ENCODE assay signal across 8 cellular contexts in the genomic region with DNA sequence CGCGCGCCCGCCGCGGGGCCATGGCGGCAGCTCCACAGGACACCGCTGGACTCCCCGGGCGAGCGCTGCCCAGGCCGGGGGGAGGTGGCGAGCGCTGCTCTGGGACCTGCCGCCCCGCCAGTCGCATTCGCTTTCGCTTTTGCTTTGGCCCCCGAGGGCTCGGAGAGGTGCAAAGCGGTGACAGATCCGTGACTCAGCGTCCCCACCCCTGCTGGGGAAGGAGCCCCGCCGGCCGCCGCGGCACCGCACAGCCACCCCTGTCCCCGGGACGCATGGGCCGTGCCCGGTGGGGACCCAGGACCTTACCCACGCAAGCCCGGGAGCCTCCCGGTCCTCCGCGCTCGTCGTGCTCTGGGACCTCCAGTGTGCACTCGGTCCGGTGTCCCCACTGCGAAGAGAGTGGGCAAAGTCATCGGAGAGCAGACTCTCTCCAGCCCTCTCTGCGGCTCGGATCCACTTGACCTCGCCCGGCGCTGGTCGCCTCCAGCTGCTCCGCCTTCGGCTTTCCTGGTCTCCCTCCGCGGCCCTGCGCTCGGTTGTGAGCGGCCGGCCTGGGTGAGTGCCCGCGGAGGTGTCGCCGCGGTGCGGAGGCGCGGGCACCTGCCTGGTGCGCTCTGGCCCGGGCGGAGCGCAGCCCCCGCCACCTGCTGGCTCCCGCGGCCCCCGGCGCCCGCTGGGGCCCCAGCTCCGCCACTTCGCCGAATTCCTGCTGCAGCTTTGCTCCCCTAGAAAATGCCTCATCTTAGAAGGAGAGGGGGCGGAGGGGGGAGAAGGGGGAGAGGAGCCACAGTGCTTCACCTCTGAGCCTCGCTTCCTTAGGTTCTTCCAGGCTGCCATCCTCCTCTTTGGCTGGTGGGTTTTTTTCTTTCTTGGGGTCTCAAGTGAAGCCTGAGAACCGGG. TPM values are rescaled to one million over a fixed set of nuclear protein-coding genes. Genes with fewer than 3 reads are reported as not detected.
A peak's percentile ranks its signal among the peaks of the same experiment; 100 is the strongest.
DNase-seq lines count a peak whose midpoint lies in the region; ATAC-seq, FAIRE-seq and TF ChIP-seq lines count a peak whose summit lies in the region.

Gene IL15RA, minus strand, starts transcription at position 73 of the 900 bp plus-strand sequence. Its CDS starts 51 bp downstream, at position 22.

- DNase-seq in CD4-positive, alpha-beta T cell, result peak; percentile 61 to 84 (median 72)
- DNase-seq in Right ventricle myocardium superior (peak; percentile 83), progenitor cell of endocrine pancreas (ENCODE audit: low spot score, unreplicated experiment) (peak; percentile 47), urothelium cell line (ENCODE audit: low spot score) (peak; percentile 73)

- H3K9me3 Mint-ChIP-seq in CD4-positive, alpha-beta T cell, result no peaks in the 10 kb centered on the region
- H3K9me3 Mint-ChIP-seq in activated naive CD4-positive, alpha-beta T cell treated with anti-CD3 and anti-CD28 coated beads, Interleukin-2, amount 50 U/mL, for 24 hours, result no peaks in the 10 kb centered on the region
- peaks cover 4% of the 10 kb centered on the region for H3K9me3 Mint-ChIP-seq in progenitor cell of endocrine pancreas (ENCODE audit: low read depth)

- H3K9me3 ChIP-seq in CD4-positive, alpha-beta T cell (ENCODE audit: control insufficient read depth, low read length), result no peaks in the 10 kb centered on the region

- TF ChIP-seq CTCF in CD4-positive, alpha-beta T cell (IDR thresholded peaks at IDR 0.05), result no peak
- peak; percentile 18 for TF ChIP-seq CTCF in progenitor cell of endocrine pancreas (IDR thresholded peaks at IDR 0.05; ENCODE audit: unreplicated experiment)

- no peaks in the 10 kb centered on the region for H3K27me3 Mint-ChIP-seq in CD4-positive, alpha-beta T cell
- H3K27me3 Mint-ChIP-seq in activated naive CD4-positive, alpha-beta T cell treated with anti-CD3 and anti-CD28 coated beads, Interleukin-2, amount 50 U/mL, for 24 hours, result no peaks in the 10 kb centered on the region
- H3K27me3 Mint-ChIP-seq in progenitor cell of endocrine pancreas, result peaks cover 45% of the 10 kb centered on the region

- POLR2A ChIA-PET in CD4-positive, alpha-beta T cell (lab: Charles Lee), result interaction anchor here (0.6 to 1.8 kb wide), 14 partner anchors 17 to 186 kb away, joined by 3 to 7 read pairs (median 4); no protein-coding TSS in a partner anchor

- H3K4me1 Mint-ChIP-seq in CD4-positive, alpha-beta T cell (ENCODE audit: low read depth), result peaks cover 21% of the 10 kb centered on the region
- peaks cover 29% of the 10 kb centered on the region for H3K4me1 Mint-ChIP-seq in activated naive CD4-positive, alpha-beta T cell treated with anti-CD3 and anti-CD28 coated beads, Interleukin-2, amount 50 U/mL, for 24 hours
- peaks cover 11% of the 10 kb centered on the region for H3K4me1 Mint-ChIP-seq in progenitor cell of endocrine pancreas (ENCODE audit: low read depth)

- H3K4me3 Mint-ChIP-seq in CD4-positive, alpha-beta T cell, result peak within 1 kb of the TSS; percentile 97
- peak within 1 kb of the TSS; percentile 97 for H3K4me3 Mint-ChIP-seq in activated naive CD4-positive, alpha-beta T cell treated with anti-CD3 and anti-CD28 coated beads, Interleukin-2, amount 50 U/mL, for 24 hours
- peak within 1 kb of the TSS; percentile 73 for H3K4me3 Mint-ChIP-seq in progenitor cell of endocrine pancreas (ENCODE audit: low read depth)

- CTCF ChIA-PET in CD4-positive, alpha-beta T cell (lab: Charles Lee), result interaction anchor here (0.6 to 1.4 kb wide), 5 partner anchors 10 to 221 kb away, joined by 3 to 8 read pairs (median 3); no protein-coding TSS in a partner anchor

- peak within 1 kb of the TSS; percentile 90 for H3K27ac Mint-ChIP-seq in CD4-positive, alpha-beta T cell
- H3K27ac Mint-ChIP-seq in activated naive CD4-positive, alpha-beta T cell treated with anti-CD3 and anti-CD28 coated beads, Interleukin-2, amount 50 U/mL, for 24 hours, result peak within 1 kb of the TSS; percentile 96
- peak within 1 kb of the TSS; percentile 84 for H3K27ac Mint-ChIP-seq in progenitor cell of endocrine pancreas

- H3K27me3 ChIP-seq in CD4-positive, alpha-beta T cell (ENCODE audit: control insufficient read depth, insufficient read depth, low read length), result no peaks in the 10 kb centered on the region

- no peak for FAIRE-seq in urothelium cell line (lab: Jason Lieb, UNC)

- peak; percentile 76 for ATAC-seq in CD4-positive, alpha-beta T cell (ENCODE audit: poor library complexity)
- peak; percentile 61 for ATAC-seq in GM19372 (IDR thresholded peaks at IDR 0.05; ENCODE audit: low read depth, unreplicated experiment)
- ATAC-seq in HG03469 (IDR thresholded peaks at IDR 0.05; ENCODE audit: unreplicated experiment), result peak; percentile 29
- ATAC-seq in SK-N-SH treated with all-trans-retinoic acid at 6 μM for 48 hours, result peak; percentile 79
- ATAC-seq in Right ventricle myocardium superior (ENCODE audit: poor library complexity), result peak; percentile 72

- intact Hi-C loops in CD4-positive, alpha-beta T cell (cut with DNase I, micrococcal nuclease), result loop anchor here in 1 of 2 experiments (5.0 kb wide), 2 partner anchors 70 to 85 kb away; partner anchors contain the start of gene FBH1
- intact Hi-C loops in Right ventricle myocardium superior (cut with DNase I), result no loop called here

- peaks cover 9% of the 10 kb centered on the region for H3K36me3 Mint-ChIP-seq in CD4-positive, alpha-beta T cell (ENCODE audit: low read depth)
- peaks cover 3% of the 10 kb centered on the region for H3K36me3 Mint-ChIP-seq in activated naive CD4-positive, alpha-beta T cell treated with anti-CD3 and anti-CD28 coated beads, Interleukin-2, amount 50 U/mL, for 24 hours
- H3K36me3 Mint-ChIP-seq in progenitor cell of endocrine pancreas (ENCODE audit: insufficient read depth), result peaks cover 3% of the 10 kb centered on the region

- peak within 1 kb of the TSS; percentile 55 for H3K27ac ChIP-seq in CD4-positive, alpha-beta T cell (ENCODE audit: low read depth, low read length)

TF ChIP-seq in SK-N-SH treated with all-trans-retinoic acid at 6 μM for 48 hours, 23 proteins besides CTCF, POLR2A, EP300 and RAD21:
- TF ChIP-seq ISL1 (CRISPR knock-in tag; IDR thresholded peaks at IDR 0.05) (no peak), GLIS3 (CRISPR knock-in tag; IDR thresholded peaks at IDR 0.05) (no peak), BACH2 (CRISPR knock-in tag; IDR thresholded peaks at IDR 0.05; ENCODE audit: borderline replicate concordance) (no peak), ZNF8 (CRISPR knock-in tag; IDR thresholded peaks at IDR 0.05) (no peak), ZFP30 (CRISPR knock-in tag; IDR thresholded peaks at IDR 0.05) (no peak), POU6F1 (CRISPR knock-in tag; IDR thresholded peaks at IDR 0.05; ENCODE audit: borderline replicate concordance, low read depth) (no peak), ZC3H10 (CRISPR knock-in tag; IDR thresholded peaks at IDR 0.05) (no peak), ESRRG (CRISPR knock-in tag; IDR thresholded peaks at IDR 0.05) (no peak)
- TF ChIP-seq, protein P1, sequence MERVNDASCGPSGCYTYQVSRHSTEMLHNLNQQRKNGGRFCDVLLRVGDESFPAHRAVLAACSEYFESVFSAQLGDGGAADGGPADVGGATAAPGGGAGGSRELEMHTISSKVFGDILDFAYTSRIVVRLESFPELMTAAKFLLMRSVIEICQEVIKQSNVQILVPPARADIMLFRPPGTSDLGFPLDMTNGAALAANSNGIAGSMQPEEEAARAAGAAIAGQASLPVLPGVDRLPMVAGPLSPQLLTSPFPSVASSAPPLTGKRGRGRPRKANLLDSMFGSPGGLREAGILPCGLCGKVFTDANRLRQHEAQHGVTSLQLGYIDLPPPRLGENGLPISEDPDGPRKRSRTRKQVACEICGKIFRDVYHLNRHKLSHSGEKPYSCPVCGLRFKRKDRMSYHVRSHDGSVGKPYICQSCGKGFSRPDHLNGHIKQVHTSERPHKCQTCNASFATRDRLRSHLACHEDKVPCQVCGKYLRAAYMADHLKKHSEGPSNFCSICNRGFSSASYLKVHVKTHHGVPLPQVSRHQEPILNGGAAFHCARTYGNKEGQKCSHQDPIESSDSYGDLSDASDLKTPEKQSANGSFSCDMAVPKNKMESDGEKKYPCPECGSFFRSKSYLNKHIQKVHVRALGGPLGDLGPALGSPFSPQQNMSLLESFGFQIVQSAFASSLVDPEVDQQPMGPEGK (CRISPR knock-in tag; IDR thresholded peaks at IDR 0.05; ENCODE audit: borderline replicate concordance), result no peak

RNA-seq across cellular contexts. Expression of gene IL15RA, which starts in this region (rescaled TPM):
- 1 to 10 TPM; 4.4 TPM for total RNA-seq in CD4-positive, alpha-beta T cell
- total RNA-seq in Right ventricle myocardium superior, result 8.2 TPM
- 0.48 and 1.5 TPM in 2 replicates for total RNA-seq in progenitor cell of endocrine pancreas

Comparison
In these comparisons a context has a peak if more than half of its experiments do, and no peak if none do; other contexts are left out.
1. Peak in every context shown above with its lines: DNase-seq, ATAC-seq and H3K27ac ChIP-seq.
2. ATAC-seq: peak in every context shown above with its lines; median percentile 79 in SK-N-SH treated with all-trans-retinoic acid at 6 μM for 48 hours; 76 in CD4-positive, alpha-beta T cell; 72 in Right ventricle myocardium superior; 61 in GM19372; 29 in HG03469.